In genomic region chr5:4116834-4117233, GRCh38 we compare ENCODE assay signal across 13 cellular contexts.
DNase-seq lines count a peak whose midpoint lies in the region; ATAC-seq and TF ChIP-seq lines count a peak whose summit lies in the region.
"Had no signal": no experiment of that assay in that cellular context is flagged by ENCODE, and none has a peak within 500 bp of the region (broad histone marks: within the 10 kb centered on the region; RNA-seq: fewer than 3 reads in every experiment).

No MANE protein-coding gene starts in this region.

- H3K4me3 ChIP-seq in RWPE2 (ENCODE audit: severe bottlenecking) (no peak overlapping the region), fibroblast of mammary gland (ENCODE audit: control insufficient read depth, low read depth, low read length) (no peak overlapping the region)

- no peak overlapping the region for H3K27ac Mint-ChIP-seq in activated naive CD4-positive, alpha-beta T cell treated with anti-CD3 and anti-CD28 coated beads, Interleukin-2, amount 50 U/mL, for 72 hours
- H3K27ac Mint-ChIP-seq in activated naive CD4-positive, alpha-beta T cell treated with anti-CD3 and anti-CD28 coated beads for 36 hours = no peak overlapping the region
- H3K27ac Mint-ChIP-seq: CD14-positive monocyte had no signal

- intact Hi-C loops in activated naive CD4-positive, alpha-beta T cell treated with anti-CD3 and anti-CD28 coated beads for 36 hours (cut with micrococcal nuclease) = no loop called here
- intact Hi-C loops in left ventricle myocardium superior (cut with micrococcal nuclease) = no loop called here

- H3K4me1 Mint-ChIP-seq in activated naive CD4-positive, alpha-beta T cell treated with anti-CD3 and anti-CD28 coated beads for 36 hours (ENCODE audit: low read depth) = no peaks in the 10 kb centered on the region
- H3K4me1 Mint-ChIP-seq: CD14-positive monocyte had no signal

- H3K27me3 ChIP-seq in RWPE2 (ENCODE audit: insufficient read depth, poor library complexity, severe bottlenecking) = no peaks in the 10 kb centered on the region

- no peak overlapping the region for H3K4me3 Mint-ChIP-seq in activated naive CD4-positive, alpha-beta T cell treated with anti-CD3 and anti-CD28 coated beads for 36 hours
- H3K4me3 Mint-ChIP-seq: CD14-positive monocyte had no signal

- DNase-seq in activated naive CD4-positive, alpha-beta T cell treated with anti-CD3 and anti-CD28 coated beads, Interleukin-2, amount 50 U/mL, for 72 hours (ENCODE audit: low spot score in 2 of 2) = no peak
- no peak for DNase-seq in activated naive CD4-positive, alpha-beta T cell treated with anti-CD3 and anti-CD28 coated beads for 36 hours
- no peak for DNase-seq in RWPE2 (ENCODE audit: low spot score)
- peak; percentile 19 for DNase-seq in fibroblast of mammary gland (ENCODE audit: low read depth)
- DNase-seq in left ventricle myocardium superior = no peak
- DNase-seq in midbrain (lab: John Stamatoyannopoulos, UW) = no peak
- DNase-seq: Caco-2, NCI-H1092 treated with DMSO at 0.1 percent for 48 hours, NCI-H187 had no signal

- TF ChIP-seq CTCF in RWPE2 (IDR thresholded peaks at IDR 0.05; ENCODE audit: poor library complexity, severe bottlenecking) (no peak), fibroblast of mammary gland (conservative IDR thresholded peaks at IDR 0.05; ENCODE audit: control insufficient read depth, insufficient read depth, low read depth, low read length) (no peak)

- H3K36me3 ChIP-seq in RWPE2 (ENCODE audit: low read depth) = no peaks in the 10 kb centered on the region

- CTCF ChIA-PET in activated naive CD4-positive, alpha-beta T cell treated with anti-CD3 and anti-CD28 coated beads for 36 hours (lab: Charles Lee) = no interaction called here

- no peaks in the 10 kb centered on the region for H3K9me3 ChIP-seq in RWPE2 (ENCODE audit: severe bottlenecking)
- H3K9me3 ChIP-seq: Caco-2 had no signal

- H3K36me3 Mint-ChIP-seq in activated naive CD4-positive, alpha-beta T cell treated with anti-CD3 and anti-CD28 coated beads, Interleukin-2, amount 50 U/mL, for 72 hours = peaks cover 0 to 5% of the 10 kb centered on the region in 2 donors
- H3K36me3 Mint-ChIP-seq in activated naive CD4-positive, alpha-beta T cell treated with anti-CD3 and anti-CD28 coated beads for 36 hours (ENCODE audit: low read depth) = no peaks in the 10 kb centered on the region
- H3K36me3 Mint-ChIP-seq: CD14-positive monocyte had no signal

- H3K4me1 ChIP-seq in RWPE2 (ENCODE audit: insufficient read depth, poor library complexity, severe bottlenecking) = no peaks in the 10 kb centered on the region
- H3K4me1 ChIP-seq: Caco-2 had no signal

- H3K27ac ChIP-seq in RWPE2 (ENCODE audit: poor library complexity, severe bottlenecking) = no peak overlapping the region

- ATAC-seq in activated naive CD4-positive, alpha-beta T cell treated with anti-CD3 and anti-CD28 coated beads, Interleukin-2, amount 50 U/mL, for 72 hours = peak; percentile 43 to 57
- peak; percentile 93 for ATAC-seq in RWPE2 (ENCODE audit: low read depth)
- ATAC-seq in left ventricle myocardium superior = no peak
- ATAC-seq in GM21423 (IDR thresholded peaks at IDR 0.05; ENCODE audit: unreplicated experiment) = no peak
- no peak for ATAC-seq in HG02571 (IDR thresholded peaks at IDR 0.05; ENCODE audit: unreplicated experiment)
- ATAC-seq: HCT116 had no signal

- H3K27me3 Mint-ChIP-seq in activated naive CD4-positive, alpha-beta T cell treated with anti-CD3 and anti-CD28 coated beads for 36 hours (ENCODE audit: low read depth) = no peaks in the 10 kb centered on the region

- peaks cover 14 to 20% of the 10 kb centered on the region in 2 donors for H3K9me3 Mint-ChIP-seq in activated naive CD4-positive, alpha-beta T cell treated with anti-CD3 and anti-CD28 coated beads, Interleukin-2, amount 50 U/mL, for 72 hours
- no peaks in the 10 kb centered on the region for H3K9me3 Mint-ChIP-seq in activated naive CD4-positive, alpha-beta T cell treated with anti-CD3 and anti-CD28 coated beads for 36 hours

Comparison
In these comparisons a context has a peak if more than half of its experiments do, and no peak if none do; other contexts are left out.
1. ATAC-seq: peak in activated naive CD4-positive, alpha-beta T cell treated with anti-CD3 and anti-CD28 coated beads, Interleukin-2, amount 50 U/mL, for 72 hours (2 of 2) and RWPE2 (single experiment); none in left ventricle myocardium superior (single experiment), GM21423 (single experiment) and HG02571 (single experiment).